Comparison of ENCODE assay signal across 10 cellular contexts in the genomic region with DNA sequence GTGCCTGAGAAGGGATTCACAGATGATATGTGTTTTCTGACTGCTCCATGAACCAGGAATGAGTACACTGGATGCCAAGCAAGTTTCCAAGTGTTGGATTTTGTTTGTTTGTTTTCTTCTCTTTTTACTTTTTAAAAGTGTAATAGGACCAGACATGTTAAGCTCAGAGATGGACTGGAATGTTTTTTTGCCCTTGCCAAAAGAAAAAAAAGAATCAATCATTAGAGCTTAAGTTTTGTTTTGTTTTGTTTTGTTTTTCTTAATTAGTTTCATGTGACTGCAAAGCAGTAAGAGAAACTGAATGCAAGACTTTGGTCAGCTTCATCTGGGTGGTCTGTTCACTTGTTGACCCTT. TPM values are rescaled to one million over a fixed set of nuclear protein-coding genes. Genes with fewer than 3 reads are reported as not detected.
A peak's percentile ranks its signal among the peaks of the same experiment; 100 is the strongest.
DNase-seq lines count a peak whose midpoint lies in the region; ATAC-seq and TF ChIP-seq lines count a peak whose summit lies in the region.
"Had no signal": no experiment of that assay in that cellular context is flagged by ENCODE, and none has a peak within 500 bp of the region (broad histone marks: within the 10 kb centered on the region; RNA-seq: fewer than 3 reads in every experiment).

No MANE protein-coding gene starts in this region.

- CTCF ChIA-PET in activated B cell treated with CpG ODN at 0.5 μM for 24 hours (lab: Charles Lee), result interaction anchor here (0.8 to 3.7 kb wide), 5 partner anchors 29 to 118 kb away, joined by 3 to 16 read pairs (median 4); no protein-coding TSS in a partner anchor

- peaks cover 2% of the 10 kb centered on the region for H3K4me1 ChIP-seq in ovary (ENCODE audit: insufficient read depth)
- peaks cover 47% of the 10 kb centered on the region for H3K4me1 ChIP-seq in psoas muscle

- H3K27me3 Mint-ChIP-seq in activated naive CD4-positive, alpha-beta T cell treated with anti-CD3 and anti-CD28 coated beads, Interleukin-2, amount 50 U/mL, for 24 hours, result peaks cover 2% of the 10 kb centered on the region
- no peaks in the 10 kb centered on the region for H3K27me3 Mint-ChIP-seq in activated B cell treated with CpG ODN at 0.5 μM for 24 hours

- no peaks in the 10 kb centered on the region for H3K9me3 ChIP-seq in ovary
- H3K9me3 ChIP-seq in psoas muscle, result no peaks in the 10 kb centered on the region

- no peak for ATAC-seq in activated B cell treated with CpG ODN at 0.5 μM for 24 hours (ENCODE audit: low read depth)
- ATAC-seq in psoas muscle, result no peak
- ATAC-seq: PC-3 had no signal

- H3K4me1 Mint-ChIP-seq in activated naive CD4-positive, alpha-beta T cell treated with anti-CD3 and anti-CD28 coated beads, Interleukin-2, amount 50 U/mL, for 24 hours, result peaks cover 32% of the 10 kb centered on the region
- H3K4me1 Mint-ChIP-seq in activated B cell treated with CpG ODN at 0.5 μM for 24 hours, result peaks cover 70% of the 10 kb centered on the region

- no peak for TF ChIP-seq EP300 in ovary (IDR thresholded peaks at IDR 0.05)

- no peaks in the 10 kb centered on the region for H3K36me3 ChIP-seq in ovary
- no peaks in the 10 kb centered on the region for H3K36me3 ChIP-seq in psoas muscle (ENCODE audit: insufficient read depth in 1 of 2, low read depth in 1 of 2)

- no peaks in the 10 kb centered on the region for H3K9me3 Mint-ChIP-seq in activated naive CD4-positive, alpha-beta T cell treated with anti-CD3 and anti-CD28 coated beads, Interleukin-2, amount 50 U/mL, for 24 hours
- no peaks in the 10 kb centered on the region for H3K9me3 Mint-ChIP-seq in activated B cell treated with CpG ODN at 0.5 μM for 24 hours
- H3K9me3 Mint-ChIP-seq: endodermal cell had no signal

- DNase-seq in activated naive CD4-positive, alpha-beta T cell (lab: John Stamatoyannopoulos, UW), result no peak
- no peak for DNase-seq in activated B cell treated with CpG ODN at 0.5 μM for 24 hours
- DNase-seq in fibroblast of gingiva (ENCODE audit: low read depth), result peak; percentile 38
- no peak for DNase-seq in ovary
- no peak for DNase-seq in NCI-H146 treated with DMSO at 0.1 percent for 48 hours (lab: John Stamatoyannopoulos, UW; ENCODE audit: unreplicated experiment)
- DNase-seq in psoas muscle, result no peak
- no peak for DNase-seq in DMS153 (lab: John Stamatoyannopoulos, UW)
- DNase-seq: endodermal cell, PC-3 had no signal

- H3K27ac ChIP-seq in ovary, result no peak overlapping the region
- no peak overlapping the region for H3K27ac ChIP-seq in psoas muscle

- POLR2A ChIA-PET in activated B cell treated with CpG ODN at 0.5 μM for 24 hours (lab: Charles Lee), result interaction anchor here (0.6 to 4.9 kb wide), 17 partner anchors 9 to 389 kb away, joined by 3 to 35 read pairs (median 7); partner anchors contain the start of genes ACTR2, RAB1A and SLC1A4

- H3K27me3 ChIP-seq in ovary (no peaks in the 10 kb centered on the region), psoas muscle (ENCODE audit: insufficient read depth in 3 of 3, low read length in 2 of 3) (no peaks in the 10 kb centered on the region)

- no peak for TF ChIP-seq CTCF in activated B cell treated with CpG ODN at 0.5 μM for 24 hours (IDR thresholded peaks at IDR 0.05)
- no peak for TF ChIP-seq CTCF in ovary (IDR thresholded peaks at IDR 0.05)
- TF ChIP-seq CTCF in psoas muscle (IDR thresholded peaks at IDR 0.05), result no peak

- TF ChIP-seq POLR2A in ovary (IDR thresholded peaks at IDR 0.05), result no peak

- H3K36me3 Mint-ChIP-seq in activated naive CD4-positive, alpha-beta T cell treated with anti-CD3 and anti-CD28 coated beads, Interleukin-2, amount 50 U/mL, for 24 hours, result no peaks in the 10 kb centered on the region
- H3K36me3 Mint-ChIP-seq in activated B cell treated with CpG ODN at 0.5 μM for 24 hours (ENCODE audit: low read depth), result peaks cover 3% of the 10 kb centered on the region

- H3K4me3 ChIP-seq in ovary (no peak overlapping the region), psoas muscle (no peak overlapping the region)

- intact Hi-C loops in activated B cell treated with CpG ODN at 0.5 μM for 24 hours (cut with micrococcal nuclease), result loop anchor here (1.0 to 2.0 kb wide), 4 partner anchors 8 to 42 kb away; no protein-coding TSS in a partner anchor
- intact Hi-C loops in ovary (cut with DNase I), result no loop called here
- intact Hi-C loops in psoas muscle (cut with DNase I), result no loop called here

- H3K27ac Mint-ChIP-seq in activated naive CD4-positive, alpha-beta T cell treated with anti-CD3 and anti-CD28 coated beads, Interleukin-2, amount 50 U/mL, for 24 hours, result peak overlapping the region; percentile 66
- peak overlapping the region; percentile 93 for H3K27ac Mint-ChIP-seq in activated B cell treated with CpG ODN at 0.5 μM for 24 hours
- H3K27ac Mint-ChIP-seq: endodermal cell had no signal

- H3K4me3 Mint-ChIP-seq in activated naive CD4-positive, alpha-beta T cell treated with anti-CD3 and anti-CD28 coated beads, Interleukin-2, amount 50 U/mL, for 24 hours, result peak overlapping the region; percentile 78
- H3K4me3 Mint-ChIP-seq in activated B cell treated with CpG ODN at 0.5 μM for 24 hours, result peak overlapping the region; percentile 78
- H3K4me3 Mint-ChIP-seq: endodermal cell had no signal

RNA-seq across cellular contexts. Expression of gene SLC1A4, which starts 42.5 kb away (rescaled TPM):
- 32.1 and 35.4 TPM in 2 replicates for total RNA-seq in activated B cell treated with CpG ODN at 0.5 μM for 24 hours
- total RNA-seq in ovary, result 10 to 100 TPM in 6 of 7 donors, 1 to 10 TPM in 1; 5.3 to 51.1 (median 20.8) TPM
- 10 to 100 TPM; 21.3 to 25.5 TPM for polyA plus RNA-seq in ovary
- 10 to 100 TPM; 13.9 to 50.3 (median 20.2) TPM for total RNA-seq in psoas muscle
- polyA plus RNA-seq in psoas muscle, result 10 to 100 TPM in 1 of 3 donors, 1 to 10 TPM in 2; 3.4 to 12.7 (median 9.6) TPM
